In genomic region chr16:14095883-14096551, GRCh38 we compare ENCODE assay signal across 1 cellular context.
TF ChIP-seq lines count a peak whose summit lies in the region.

No MANE protein-coding gene starts in this region.

TF ChIP-seq in HEK293, 187 proteins besides CTCF, POLR2A, EP300 and RAD21 (continued from another document):
- peak; percentile 64; the same call in 1 of the 2 replicates for TF ChIP-seq ZNF202 (tag by site-specific recombination; IDR thresholded peaks at IDR 0.05; ENCODE audit: borderline replicate concordance)
- TF ChIP-seq, protein P1, sequence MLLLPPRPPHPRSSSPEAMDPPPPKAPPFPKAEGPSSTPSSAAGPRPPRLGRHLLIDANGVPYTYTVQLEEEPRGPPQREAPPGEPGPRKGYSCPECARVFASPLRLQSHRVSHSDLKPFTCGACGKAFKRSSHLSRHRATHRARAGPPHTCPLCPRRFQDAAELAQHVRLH (tag by site-specific recombination; IDR thresholded peaks at IDR 0.05): peak; percentile 46; the same call in 1 of the 2 replicates
- TF ChIP-seq ZNF544 (tag by site-specific recombination; IDR thresholded peaks at IDR 0.05): no peak
- TF ChIP-seq ZNF37A (tag by site-specific recombination; IDR thresholded peaks at IDR 0.05): no peak
- no peak for TF ChIP-seq KLF8 (tag by site-specific recombination; IDR thresholded peaks at IDR 0.05)
